In the genomic region with DNA sequence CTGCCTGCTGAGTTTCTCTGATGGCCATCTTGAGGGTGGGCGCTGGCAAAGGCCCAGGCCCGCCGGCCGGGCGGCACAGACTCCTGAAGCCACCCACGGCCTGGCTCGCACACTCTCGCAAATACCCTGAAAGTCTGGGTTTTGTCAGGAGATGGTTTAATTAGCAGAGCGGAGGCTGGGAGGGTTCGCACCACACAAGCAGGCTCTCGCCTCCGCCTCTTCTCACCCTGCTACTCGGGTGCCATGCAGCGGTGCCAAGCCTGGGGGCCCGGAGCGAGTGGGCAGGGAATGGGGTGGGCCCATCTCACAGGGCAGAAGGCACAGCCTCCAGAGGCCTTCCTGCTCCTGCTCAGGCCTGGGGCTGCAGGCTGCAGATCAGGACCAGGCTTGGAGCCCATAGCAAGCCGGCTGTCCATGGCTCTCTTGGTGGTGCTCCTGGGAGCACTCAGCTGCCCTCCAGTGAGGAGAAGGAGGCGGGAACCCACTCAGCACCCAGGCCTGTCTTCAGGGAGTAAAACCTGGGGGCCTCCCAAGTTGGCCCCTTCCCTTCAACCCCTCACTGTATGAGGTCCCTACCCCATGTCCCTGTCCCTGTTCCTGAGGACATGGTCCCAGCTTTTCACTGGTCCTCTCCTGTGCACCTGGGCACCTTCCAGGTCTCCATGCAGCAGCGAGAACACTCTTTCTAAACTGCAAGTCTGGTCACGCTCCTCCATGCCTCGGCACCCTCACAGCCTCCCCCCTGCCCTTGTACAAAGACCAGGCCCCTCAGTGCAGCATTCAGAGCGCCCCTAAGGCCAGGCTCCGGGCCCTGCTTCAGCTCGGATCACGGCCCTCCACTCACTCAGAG, we compare ENCODE assay signal across 20 cellular contexts.
DNase-seq lines count a peak whose midpoint lies in the region; ATAC-seq and TF ChIP-seq lines count a peak whose summit lies in the region.
"Had no signal": no experiment of that assay in that cellular context is flagged by ENCODE, and none has a peak within 500 bp of the region (broad histone marks: within the 10 kb centered on the region; RNA-seq: fewer than 3 reads in every experiment).

No MANE protein-coding gene starts in this region.

- CTCF ChIA-PET in WTC11 (lab: Charles Lee), result interaction anchor here (0.7 to 1.3 kb wide), 4 partner anchors 9 to 55 kb away, joined by 3 read pairs; no protein-coding TSS in a partner anchor

- TF ChIP-seq EP300 in gastroesophageal sphincter (IDR thresholded peaks at IDR 0.05) (no peak), sigmoid colon (IDR thresholded peaks at IDR 0.05) (peak in 1 of 4 donors; percentile 23)

- TF ChIP-seq POLR2A in gastroesophageal sphincter (IDR thresholded peaks at IDR 0.05) (no peak), sigmoid colon (IDR thresholded peaks at IDR 0.05) (no peak)

- H3K4me3 Mint-ChIP-seq in WTC11, result no peak overlapping the region
- H3K4me3 Mint-ChIP-seq in activated T-cell treated with anti-CD3 and anti-CD28 coated beads, Interleukin-2, amount 50 U/mL, for 72 hours, result no peak overlapping the region
- H3K4me3 Mint-ChIP-seq: activated CD4-positive, alpha-beta memory T cell treated with anti-CD3 and anti-CD28 coated beads for 36 hours; activated naive CD8-positive, alpha-beta T cell treated with anti-CD3 and anti-CD28 coated beads for 36 hours; central memory CD8-positive, alpha-beta T cell; stimulated activated naive CD8-positive, alpha-beta T cell treated with anti-CD3 and anti-CD28 coated beads, Interleukin-15, Interleukin-2, amounts not matched to agents 100 ng/mL and 50 ng/mL, for 24 hours had no signal

- H3K4me2 ChIP-seq in BLaER1, result peak overlapping the region; percentile 97

- peaks cover 81% of the 10 kb centered on the region for H3K27me3 Mint-ChIP-seq in WTC11 (ENCODE audit: low read depth)
- no peaks in the 10 kb centered on the region for H3K27me3 Mint-ChIP-seq in activated T-cell treated with anti-CD3 and anti-CD28 coated beads, Interleukin-2, amount 50 U/mL, for 72 hours (ENCODE audit: low read depth)
- H3K27me3 Mint-ChIP-seq: activated CD4-positive, alpha-beta memory T cell treated with anti-CD3 and anti-CD28 coated beads for 36 hours; activated naive CD8-positive, alpha-beta T cell treated with anti-CD3 and anti-CD28 coated beads for 36 hours; central memory CD8-positive, alpha-beta T cell; stimulated activated naive CD8-positive, alpha-beta T cell treated with anti-CD3 and anti-CD28 coated beads, Interleukin-15, Interleukin-2, amounts not matched to agents 100 ng/mL and 50 ng/mL, for 24 hours had no signal

- peaks cover 21% of the 10 kb centered on the region for H3K4me1 Mint-ChIP-seq in WTC11
- H3K4me1 Mint-ChIP-seq in activated T-cell treated with anti-CD3 and anti-CD28 coated beads, Interleukin-2, amount 50 U/mL, for 72 hours (ENCODE audit: low read depth), result no peaks in the 10 kb centered on the region
- H3K4me1 Mint-ChIP-seq: activated naive CD8-positive, alpha-beta T cell treated with anti-CD3 and anti-CD28 coated beads for 36 hours; central memory CD8-positive, alpha-beta T cell had no signal

- H3K9ac ChIP-seq in BLaER1, result 0 out of 2 replicates have a peak overlapping the region, but pooled peaks have one; percentile 74

- no peak for TF ChIP-seq CTCF in WTC11 (IDR thresholded peaks at IDR 0.05)
- no peak for TF ChIP-seq CTCF in gastroesophageal sphincter (IDR thresholded peaks at IDR 0.05)
- no peak for TF ChIP-seq CTCF in sigmoid colon (IDR thresholded peaks at IDR 0.05)

- no peaks in the 10 kb centered on the region for H3K27me3 ChIP-seq in BLaER1
- H3K27me3 ChIP-seq in gastroesophageal sphincter, result no peaks in the 10 kb centered on the region
- no peaks in the 10 kb centered on the region for H3K27me3 ChIP-seq in sigmoid colon
- H3K27me3 ChIP-seq: SJSA1 had no signal

- H3K4me1 ChIP-seq in BLaER1, result peaks cover 80% of the 10 kb centered on the region
- H3K4me1 ChIP-seq in gastroesophageal sphincter, result peaks cover 0 to 39% (median 7%) of the 10 kb centered on the region in 3 donors
- peaks cover 0 to 73% (median 48%) of the 10 kb centered on the region in 4 donors for H3K4me1 ChIP-seq in sigmoid colon
- H3K4me1 ChIP-seq: prostate gland had no signal

- DNase-seq in WTC11 (ENCODE audit: low spot score) (no peak), sigmoid colon (peak; percentile 82), cerebellar nuclear complex (lab: John Stamatoyannopoulos, UW) (no peak), T1000 (lab: John Stamatoyannopoulos, UW) (no peak)
- DNase-seq in activated T-cell treated with anti-CD3 and anti-CD28 coated beads, Interleukin-2, amount 50 U/mL, for 72 hours, result no peak
- DNase-seq: activated CD4-positive, alpha-beta memory T cell treated with anti-CD3 and anti-CD28 coated beads for 36 hours; activated CD4-positive, CD25-positive, alpha-beta regulatory T cell treated with anti-CD3 and anti-CD28 coated beads, Interleukin-2, amount 50 U/mL, for 72 hours; activated naive CD8-positive, alpha-beta T cell treated with anti-CD3 and anti-CD28 coated beads for 36 hours; mucosa of descending colon; NCI-H1105 treated with DMSO at 0.1 percent for 48 hours; NCI-H748 treated with DMSO at 0.1 percent for 48 hours had no signal

- H3K27ac ChIP-seq in BLaER1 (peak overlapping the region; percentile 84), gastroesophageal sphincter (peak overlapping the region in 3 of 4 donors; percentile 20 to 69 (median 61)), sigmoid colon (peak overlapping the region; percentile 8 to 86 (median 80))
- H3K27ac ChIP-seq: lower lobe of right lung, prostate gland, SJSA1 had no signal

- 0 out of 2 replicates have a peak overlapping the region, but pooled peaks have one; percentile 27 for H3K27ac Mint-ChIP-seq in WTC11
- H3K27ac Mint-ChIP-seq in activated T-cell treated with anti-CD3 and anti-CD28 coated beads, Interleukin-2, amount 50 U/mL, for 72 hours, result no peak overlapping the region
- H3K27ac Mint-ChIP-seq: activated CD4-positive, alpha-beta memory T cell treated with anti-CD3 and anti-CD28 coated beads for 36 hours; activated naive CD8-positive, alpha-beta T cell treated with anti-CD3 and anti-CD28 coated beads for 36 hours; stimulated activated naive CD8-positive, alpha-beta T cell treated with anti-CD3 and anti-CD28 coated beads, Interleukin-15, Interleukin-2, amounts not matched to agents 100 ng/mL and 50 ng/mL, for 24 hours had no signal

- 86% methylated on average over 8 of the region's 25 CpGs; no CpG with 5 or more reads in 1 of the 2 donors for whole genome bisulfite sequencing in gastroesophageal sphincter (ENCODE audit: low coverage in 1 of 2), 2 donors
- WGBS in sigmoid colon, 2 donors, result 88 to 94% methylated on average over 25 of the region's 25 CpGs

- H3K36me3 Mint-ChIP-seq in WTC11, result no peaks in the 10 kb centered on the region
- H3K36me3 Mint-ChIP-seq in activated T-cell treated with anti-CD3 and anti-CD28 coated beads, Interleukin-2, amount 50 U/mL, for 72 hours (ENCODE audit: insufficient read depth in 2 of 2), result no peaks in the 10 kb centered on the region
- H3K36me3 Mint-ChIP-seq: activated CD4-positive, alpha-beta memory T cell treated with anti-CD3 and anti-CD28 coated beads for 36 hours; activated naive CD8-positive, alpha-beta T cell treated with anti-CD3 and anti-CD28 coated beads for 36 hours had no signal

- H3K9me3 ChIP-seq in BLaER1, result no peaks in the 10 kb centered on the region
- no peaks in the 10 kb centered on the region for H3K9me3 ChIP-seq in gastroesophageal sphincter
- no peaks in the 10 kb centered on the region for H3K9me3 ChIP-seq in sigmoid colon
- H3K9me3 ChIP-seq: HAP-1, lower lobe of right lung, mucosa of descending colon, prostate gland, SJSA1 had no signal

- no peaks in the 10 kb centered on the region for H3K36me3 ChIP-seq in BLaER1
- H3K36me3 ChIP-seq in gastroesophageal sphincter, result no peaks in the 10 kb centered on the region
- H3K36me3 ChIP-seq in sigmoid colon, result no peaks in the 10 kb centered on the region
- H3K36me3 ChIP-seq: HAP-1, lower lobe of right lung, prostate gland, SJSA1 had no signal

- intact Hi-C loops in sigmoid colon (cut with DNase I), result loop anchor here (2.0 kb wide), 1 partner anchor 51 kb away; no protein-coding TSS in a partner anchor

- POLR2A ChIA-PET in WTC11 (lab: Charles Lee), result no interaction called here

- no peak for ATAC-seq in WTC11
- ATAC-seq in gastroesophageal sphincter, result no peak
- no peak for ATAC-seq in HG03342 (IDR thresholded peaks at IDR 0.05; ENCODE audit: unreplicated experiment)
- ATAC-seq in activated T-cell treated with anti-CD3 and anti-CD28 coated beads, Interleukin-2, amount 50 U/mL, for 72 hours (replicated peaks in 1 of 2), result no peak
- ATAC-seq: mucosa of descending colon had no signal

- no peaks in the 10 kb centered on the region for H3K9me3 Mint-ChIP-seq in WTC11
- no peaks in the 10 kb centered on the region for H3K9me3 Mint-ChIP-seq in activated T-cell treated with anti-CD3 and anti-CD28 coated beads, Interleukin-2, amount 50 U/mL, for 72 hours
- H3K9me3 Mint-ChIP-seq: activated CD4-positive, alpha-beta memory T cell treated with anti-CD3 and anti-CD28 coated beads for 36 hours; activated naive CD8-positive, alpha-beta T cell treated with anti-CD3 and anti-CD28 coated beads for 36 hours; central memory CD8-positive, alpha-beta T cell; stimulated activated naive CD8-positive, alpha-beta T cell treated with anti-CD3 and anti-CD28 coated beads, Interleukin-15, Interleukin-2, amounts not matched to agents 100 ng/mL and 50 ng/mL, for 24 hours had no signal

- peaks cover 100% of the 10 kb centered on the region for H4K20me1 ChIP-seq in BLaER1

- H3K4me3 ChIP-seq in BLaER1 (no peak overlapping the region), gastroesophageal sphincter (no peak overlapping the region), sigmoid colon (no peak overlapping the region)
- H3K4me3 ChIP-seq: HAP-1, lower lobe of right lung, mucosa of descending colon, prostate gland, SJSA1 had no signal

TF ChIP-seq in WTC11, 78 proteins besides CTCF, POLR2A, EP300 and RAD21:
- TF ChIP-seq, protein P1, sequence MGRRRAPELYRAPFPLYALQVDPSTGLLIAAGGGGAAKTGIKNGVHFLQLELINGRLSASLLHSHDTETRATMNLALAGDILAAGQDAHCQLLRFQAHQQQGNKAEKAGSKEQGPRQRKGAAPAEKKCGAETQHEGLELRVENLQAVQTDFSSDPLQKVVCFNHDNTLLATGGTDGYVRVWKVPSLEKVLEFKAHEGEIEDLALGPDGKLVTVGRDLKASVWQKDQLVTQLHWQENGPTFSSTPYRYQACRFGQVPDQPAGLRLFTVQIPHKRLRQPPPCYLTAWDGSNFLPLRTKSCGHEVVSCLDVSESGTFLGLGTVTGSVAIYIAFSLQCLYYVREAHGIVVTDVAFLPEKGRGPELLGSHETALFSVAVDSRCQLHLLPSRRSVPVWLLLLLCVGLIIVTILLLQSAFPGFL (CRISPR knock-in tag; IDR thresholded peaks at IDR 0.05; ENCODE audit: borderline replicate concordance), result no peak
- TF ChIP-seq ZNF263 (CRISPR knock-in tag; IDR thresholded peaks at IDR 0.05; ENCODE audit: low read depth), result 0 out of 2 replicates have a peak, but pooled peaks have one; percentile 29
- TF ChIP-seq RORB (CRISPR knock-in tag; IDR thresholded peaks at IDR 0.05), result no peak
- TF ChIP-seq CBFB (CRISPR knock-in tag; IDR thresholded peaks at IDR 0.05; ENCODE audit: low read depth), result no peak
